ENCODE assay signal across 8 cellular contexts in genomic region chr11:68206211-68206610, GRCh38. TPM values are rescaled to one million over a fixed set of nuclear protein-coding genes. Genes with fewer than 3 reads are reported as not detected.
DNase-seq lines count a peak whose midpoint lies in the region; ATAC-seq and TF ChIP-seq lines count a peak whose summit lies in the region.

No MANE protein-coding gene starts in this region.

- H3K4me3 Mint-ChIP-seq in activated CD8-positive, alpha-beta T cell treated with anti-CD3 and anti-CD28 coated beads for 36 hours = no peak overlapping the region
- peak overlapping the region; percentile 1 for H3K4me3 Mint-ChIP-seq in glutamatergic neuron (ENCODE audit: unreplicated experiment)

- H3K27ac ChIP-seq in BLaER1 (no peak overlapping the region), psoas muscle (no peak overlapping the region)

- intact Hi-C loops in activated CD8-positive, alpha-beta T cell treated with anti-CD3 and anti-CD28 coated beads for 36 hours (cut with micrococcal nuclease) = loop anchor here (10.0 kb wide), 1 partner anchor 201 kb away; the partner anchor contains the start of gene UNC93B1
- intact Hi-C loops in psoas muscle (cut with DNase I) = loop anchor here in 1 of 2 donors (5.0 kb wide), 1 partner anchor 84 kb away; the partner anchor contains the start of gene CHKA

- 14 to 23% (median 17%) methylated on average over 5 of the region's 5 CpGs for WGBS in psoas muscle, 3 donors

- ATAC-seq in activated CD8-positive, alpha-beta T cell treated with anti-CD3 and anti-CD28 coated beads for 36 hours = peak; percentile 80
- peak; percentile 42 to 75 (median 62) for ATAC-seq in psoas muscle
- no peak for ATAC-seq in HG03378 (IDR thresholded peaks at IDR 0.05; ENCODE audit: unreplicated experiment)

- H3K27ac Mint-ChIP-seq in activated CD8-positive, alpha-beta T cell treated with anti-CD3 and anti-CD28 coated beads for 36 hours = peak overlapping the region; percentile 16
- peak overlapping the region; percentile 81 for H3K27ac Mint-ChIP-seq in glutamatergic neuron (ENCODE audit: unreplicated experiment)

- H3K4me1 ChIP-seq in BLaER1 (peaks cover 88% of the 10 kb centered on the region), psoas muscle (peaks cover 73% of the 10 kb centered on the region)

- no peaks in the 10 kb centered on the region for H3K9me3 Mint-ChIP-seq in activated CD8-positive, alpha-beta T cell treated with anti-CD3 and anti-CD28 coated beads for 36 hours
- H3K9me3 Mint-ChIP-seq in glutamatergic neuron (ENCODE audit: unreplicated experiment) = no peaks in the 10 kb centered on the region

- peaks cover 62% of the 10 kb centered on the region for H3K4me1 Mint-ChIP-seq in activated CD8-positive, alpha-beta T cell treated with anti-CD3 and anti-CD28 coated beads for 36 hours (ENCODE audit: low read depth)
- peaks cover 28% of the 10 kb centered on the region for H3K4me1 Mint-ChIP-seq in glutamatergic neuron (ENCODE audit: low read depth, unreplicated experiment)

- peak; percentile 23 for DNase-seq in GM19238 (ENCODE audit: insufficient read length, low spot score)
- DNase-seq in NCI-H2196 (lab: John Stamatoyannopoulos, UW; ENCODE audit: unreplicated experiment) = peak; percentile 66
- DNase-seq in activated CD8-positive, alpha-beta T cell treated with anti-CD3 and anti-CD28 coated beads for 36 hours = no peak
- no peak for DNase-seq in glutamatergic neuron
- DNase-seq in psoas muscle = no peak
- no peak for DNase-seq in activated gamma-delta T cell (lab: John Stamatoyannopoulos, UW)

- no peaks in the 10 kb centered on the region for H3K36me3 Mint-ChIP-seq in activated CD8-positive, alpha-beta T cell treated with anti-CD3 and anti-CD28 coated beads for 36 hours (ENCODE audit: low read depth)
- no peaks in the 10 kb centered on the region for H3K36me3 Mint-ChIP-seq in glutamatergic neuron (ENCODE audit: unreplicated experiment)

- no peak overlapping the region for H3K4me3 ChIP-seq in BLaER1
- no peak overlapping the region for H3K4me3 ChIP-seq in psoas muscle

- POLR2A ChIA-PET in activated CD8-positive, alpha-beta T cell treated with anti-CD3 and anti-CD28 coated beads for 36 hours (lab: Charles Lee) = interaction anchor here (1.3 kb wide), 1 partner anchor 166 kb away, joined by 4 read pairs; no protein-coding TSS in a partner anchor

- peak; percentile 79 for TF ChIP-seq CTCF in activated CD8-positive, alpha-beta T cell treated with anti-CD3 and anti-CD28 coated beads for 36 hours (IDR thresholded peaks at IDR 0.05)
- TF ChIP-seq CTCF in glutamatergic neuron (IDR thresholded peaks at IDR 0.05; ENCODE audit: partially characterized antibody, unreplicated experiment) = peak; percentile 82
- peak; percentile 79 for TF ChIP-seq CTCF in psoas muscle (IDR thresholded peaks at IDR 0.05)

- H3K4me2 ChIP-seq in BLaER1 = peak overlapping the region; percentile 23; the same call in 1 of the 2 replicates

- H3K9me3 ChIP-seq in BLaER1 (no peaks in the 10 kb centered on the region), psoas muscle (no peaks in the 10 kb centered on the region)

- H3K27me3 ChIP-seq in BLaER1 (no peaks in the 10 kb centered on the region), psoas muscle (ENCODE audit: insufficient read depth in 3 of 3, low read length in 2 of 3) (no peaks in the 10 kb centered on the region)

- H3K36me3 ChIP-seq in BLaER1 = no peaks in the 10 kb centered on the region
- H3K36me3 ChIP-seq in psoas muscle (ENCODE audit: insufficient read depth in 1 of 2, low read depth in 1 of 2) = no peaks in the 10 kb centered on the region

- no peaks in the 10 kb centered on the region for H3K27me3 Mint-ChIP-seq in activated CD8-positive, alpha-beta T cell treated with anti-CD3 and anti-CD28 coated beads for 36 hours
- no peaks in the 10 kb centered on the region for H3K27me3 Mint-ChIP-seq in glutamatergic neuron (ENCODE audit: unreplicated experiment)

- no peak overlapping the region for H3K9ac ChIP-seq in BLaER1

- peaks cover 100% of the 10 kb centered on the region for H4K20me1 ChIP-seq in BLaER1

- CTCF ChIA-PET in activated CD8-positive, alpha-beta T cell treated with anti-CD3 and anti-CD28 coated beads for 36 hours (lab: Charles Lee) = interaction anchor here (0.7 to 5.0 kb wide), 14 partner anchors 9 to 201 kb away, joined by 3 to 32 read pairs (median 3); partner anchors contain the start of gene ALDH3B1

RNA-seq across cellular contexts. Expression of gene KMT5B, which starts 6.9 kb away (rescaled TPM):
- 10 to 100 TPM; 16.9 to 17.9 TPM for total RNA-seq in activated CD8-positive, alpha-beta T cell treated with anti-CD3 and anti-CD28 coated beads for 36 hours
- total RNA-seq in glutamatergic neuron (ENCODE audit: unreplicated experiment) (77.4 TPM), psoas muscle (10 to 100 TPM; 17.9 to 27.6 (median 26.1) TPM)
- polyA plus RNA-seq in psoas muscle = 10 to 100 TPM in 2 of 3 donors, 1 to 10 TPM in 1; 9.8 to 18.1 (median 11.7) TPM

Comparison
In these comparisons a context has a peak if more than half of its experiments do, and no peak if none do; other contexts are left out.
1. DNase-seq: peak in GM19238 (single experiment) and NCI-H2196 (single experiment); none in activated CD8-positive, alpha-beta T cell treated with anti-CD3 and anti-CD28 coated beads for 36 hours (single experiment), glutamatergic neuron (single experiment), psoas muscle (0 of 2) and activated gamma-delta T cell (single experiment).
2. Peak in every context shown above with its lines, with median percentiles within 50 percentile points of each other: CTCF ChIP-seq.